8 cellular contexts compared by ENCODE assay signal in the genomic region with DNA sequence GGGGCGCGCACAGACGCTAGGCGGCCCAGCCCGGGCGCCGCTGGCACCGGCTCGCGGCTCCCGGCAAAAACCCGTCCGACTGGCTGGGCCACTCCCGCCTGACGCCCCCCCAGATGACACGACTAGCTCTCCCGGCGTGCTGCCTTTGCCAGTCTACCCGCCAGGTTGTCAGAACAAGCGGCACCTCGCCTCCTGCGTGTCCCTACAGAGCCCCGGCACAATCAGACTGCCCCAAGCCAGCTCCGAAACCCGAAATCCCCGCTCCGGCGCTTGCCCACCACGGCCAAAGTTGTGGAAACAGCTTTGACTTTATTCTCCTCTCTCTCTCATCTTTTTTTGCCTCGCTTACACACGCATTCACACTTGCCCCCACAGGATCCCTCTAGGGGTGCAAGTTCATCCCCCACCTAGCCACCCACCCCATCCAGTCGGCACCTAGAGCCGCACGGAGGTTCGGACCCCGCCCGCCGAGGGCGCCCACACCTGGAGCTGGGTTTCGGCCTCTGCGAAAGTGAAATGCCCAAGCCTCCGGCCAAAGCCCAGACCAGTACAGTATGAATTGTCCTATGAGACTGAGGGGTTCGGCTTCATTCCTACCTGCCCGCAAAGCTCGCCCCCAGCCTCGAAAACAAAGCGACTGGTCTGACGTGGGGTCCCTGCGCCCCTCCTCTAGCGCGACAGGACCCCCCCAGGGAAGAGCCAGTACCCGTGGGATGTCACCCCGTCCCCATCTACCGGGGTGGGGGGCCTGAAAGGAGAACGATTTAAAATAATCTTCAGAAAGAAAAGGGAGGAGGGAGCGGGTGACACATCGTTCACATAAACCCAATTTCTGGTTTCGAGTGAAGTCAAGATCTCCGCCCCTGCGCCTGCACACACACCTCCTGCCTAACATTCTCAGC. TPM values are rescaled to one million over a fixed set of nuclear protein-coding genes. Genes with fewer than 3 reads are reported as not detected.
DNase-seq lines count a peak whose midpoint lies in the region; ATAC-seq and TF ChIP-seq lines count a peak whose summit lies in the region.

No MANE protein-coding gene starts in this region.

- TF ChIP-seq CTCF in Peyer's patch (IDR thresholded peaks at IDR 0.05) (no peak), fibroblast of the aortic adventitia (IDR thresholded peaks at IDR 0.05; ENCODE audit: insufficient read depth, low read length) (no peak)

- TF ChIP-seq POLR2A in Peyer's patch (IDR thresholded peaks at IDR 0.05), result no peak

- no peak overlapping the region for H3K27ac ChIP-seq in Peyer's patch
- H3K27ac ChIP-seq in rectal smooth muscle tissue (ENCODE audit: low read depth, low read length), result no peak overlapping the region

- H3K4me3 ChIP-seq in Peyer's patch (peak overlapping the region; percentile 60 to 82 (median 66)), fibroblast of the aortic adventitia (ENCODE audit: low read depth, low read length) (peak overlapping the region; percentile 77), rectal smooth muscle tissue (ENCODE audit: low read length) (peak overlapping the region; percentile 90)

- no peaks in the 10 kb centered on the region for H3K9me3 ChIP-seq in Peyer's patch

- H3K4me1 ChIP-seq in Peyer's patch, result peaks cover 0 to 52% (median 11%) of the 10 kb centered on the region in 4 donors
- H3K4me1 ChIP-seq in rectal smooth muscle tissue (ENCODE audit: control insufficient read depth, insufficient read depth, low read length), result peaks cover 6% of the 10 kb centered on the region

- H3K9ac ChIP-seq in rectal smooth muscle tissue (ENCODE audit: low read length), result no peak overlapping the region

- no peaks in the 10 kb centered on the region for H3K36me3 ChIP-seq in Peyer's patch
- no peaks in the 10 kb centered on the region for H3K36me3 ChIP-seq in rectal smooth muscle tissue (ENCODE audit: control insufficient read depth, insufficient read depth, low read length)

- H3K27me3 ChIP-seq in Peyer's patch (peaks cover 0 to 69% of the 10 kb centered on the region in 2 donors), rectal smooth muscle tissue (ENCODE audit: control insufficient read depth, insufficient read depth, low read length) (peaks cover 51% of the 10 kb centered on the region)

- peak; percentile 27 for ATAC-seq in HG02678 (IDR thresholded peaks at IDR 0.05; ENCODE audit: unreplicated experiment)
- no peak for ATAC-seq in GM19455 (IDR thresholded peaks at IDR 0.05; ENCODE audit: unreplicated experiment)

- peak; percentile 13 for DNase-seq in DMS153 (lab: John Stamatoyannopoulos, UW)
- DNase-seq in DMS153 treated with DMSO at 0.1 percent for 48 hours (lab: John Stamatoyannopoulos, UW; ENCODE audit: unreplicated experiment), result no peak
- peak in 1 of 3 donors; percentile 50 for DNase-seq in Peyer's patch
- no peak for DNase-seq in fibroblast of the aortic adventitia (ENCODE audit: low read depth)
- no peak for DNase-seq in A172 (ENCODE audit: low spot score)

RNA-seq across cellular contexts. Expression of gene TFAP2A, which starts 1.7 kb away (rescaled TPM):
- 1 to 10 TPM in 1 of 4 donors, not detected in 3; 1.4 TPM for total RNA-seq in Peyer's patch
- 1.4 TPM in 1 of 2 replicates, not detected in the other for total RNA-seq in fibroblast of the aortic adventitia (ENCODE audit: low replicate concordance)
- 5.2 TPM in 2 replicates for total RNA-seq in A172 (2014; rRNA removed; shearing (Covaris generic))
